In the genomic region with DNA sequence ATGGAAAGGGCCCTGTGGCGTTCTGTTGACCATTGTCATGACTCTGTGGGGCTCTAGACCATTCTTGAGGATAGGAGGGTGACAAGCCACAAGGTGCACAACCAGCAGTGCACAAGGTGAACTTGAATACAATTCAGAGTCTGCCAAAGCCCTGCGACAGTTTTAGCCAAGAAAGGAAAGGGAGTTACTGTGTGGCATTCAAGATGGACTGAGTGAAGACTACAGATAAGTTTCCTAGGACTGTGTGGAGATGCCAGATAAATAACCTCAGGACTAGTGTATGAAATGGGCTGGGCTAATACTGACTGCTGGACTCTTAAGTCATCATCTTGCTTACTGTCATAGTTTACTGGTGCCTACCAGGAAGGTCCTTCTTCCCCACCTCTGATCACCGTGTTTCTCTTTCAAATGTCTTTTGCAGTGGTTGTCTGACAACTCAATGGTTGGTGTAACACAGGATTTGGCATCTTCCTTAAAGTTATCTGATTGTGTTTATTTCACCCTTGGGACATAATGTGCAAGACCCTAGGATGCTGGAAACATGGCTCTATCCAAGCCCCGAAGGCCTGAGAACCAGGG, we compare ENCODE assay signal across 1 cellular context.
TF ChIP-seq lines count a peak whose summit lies in the region.

No MANE protein-coding gene starts in this region.

TF ChIP-seq in K562, 482 proteins besides CTCF, POLR2A, EP300 and RAD21 (continued from another document and continues in another):
- TF ChIP-seq, protein P1, sequence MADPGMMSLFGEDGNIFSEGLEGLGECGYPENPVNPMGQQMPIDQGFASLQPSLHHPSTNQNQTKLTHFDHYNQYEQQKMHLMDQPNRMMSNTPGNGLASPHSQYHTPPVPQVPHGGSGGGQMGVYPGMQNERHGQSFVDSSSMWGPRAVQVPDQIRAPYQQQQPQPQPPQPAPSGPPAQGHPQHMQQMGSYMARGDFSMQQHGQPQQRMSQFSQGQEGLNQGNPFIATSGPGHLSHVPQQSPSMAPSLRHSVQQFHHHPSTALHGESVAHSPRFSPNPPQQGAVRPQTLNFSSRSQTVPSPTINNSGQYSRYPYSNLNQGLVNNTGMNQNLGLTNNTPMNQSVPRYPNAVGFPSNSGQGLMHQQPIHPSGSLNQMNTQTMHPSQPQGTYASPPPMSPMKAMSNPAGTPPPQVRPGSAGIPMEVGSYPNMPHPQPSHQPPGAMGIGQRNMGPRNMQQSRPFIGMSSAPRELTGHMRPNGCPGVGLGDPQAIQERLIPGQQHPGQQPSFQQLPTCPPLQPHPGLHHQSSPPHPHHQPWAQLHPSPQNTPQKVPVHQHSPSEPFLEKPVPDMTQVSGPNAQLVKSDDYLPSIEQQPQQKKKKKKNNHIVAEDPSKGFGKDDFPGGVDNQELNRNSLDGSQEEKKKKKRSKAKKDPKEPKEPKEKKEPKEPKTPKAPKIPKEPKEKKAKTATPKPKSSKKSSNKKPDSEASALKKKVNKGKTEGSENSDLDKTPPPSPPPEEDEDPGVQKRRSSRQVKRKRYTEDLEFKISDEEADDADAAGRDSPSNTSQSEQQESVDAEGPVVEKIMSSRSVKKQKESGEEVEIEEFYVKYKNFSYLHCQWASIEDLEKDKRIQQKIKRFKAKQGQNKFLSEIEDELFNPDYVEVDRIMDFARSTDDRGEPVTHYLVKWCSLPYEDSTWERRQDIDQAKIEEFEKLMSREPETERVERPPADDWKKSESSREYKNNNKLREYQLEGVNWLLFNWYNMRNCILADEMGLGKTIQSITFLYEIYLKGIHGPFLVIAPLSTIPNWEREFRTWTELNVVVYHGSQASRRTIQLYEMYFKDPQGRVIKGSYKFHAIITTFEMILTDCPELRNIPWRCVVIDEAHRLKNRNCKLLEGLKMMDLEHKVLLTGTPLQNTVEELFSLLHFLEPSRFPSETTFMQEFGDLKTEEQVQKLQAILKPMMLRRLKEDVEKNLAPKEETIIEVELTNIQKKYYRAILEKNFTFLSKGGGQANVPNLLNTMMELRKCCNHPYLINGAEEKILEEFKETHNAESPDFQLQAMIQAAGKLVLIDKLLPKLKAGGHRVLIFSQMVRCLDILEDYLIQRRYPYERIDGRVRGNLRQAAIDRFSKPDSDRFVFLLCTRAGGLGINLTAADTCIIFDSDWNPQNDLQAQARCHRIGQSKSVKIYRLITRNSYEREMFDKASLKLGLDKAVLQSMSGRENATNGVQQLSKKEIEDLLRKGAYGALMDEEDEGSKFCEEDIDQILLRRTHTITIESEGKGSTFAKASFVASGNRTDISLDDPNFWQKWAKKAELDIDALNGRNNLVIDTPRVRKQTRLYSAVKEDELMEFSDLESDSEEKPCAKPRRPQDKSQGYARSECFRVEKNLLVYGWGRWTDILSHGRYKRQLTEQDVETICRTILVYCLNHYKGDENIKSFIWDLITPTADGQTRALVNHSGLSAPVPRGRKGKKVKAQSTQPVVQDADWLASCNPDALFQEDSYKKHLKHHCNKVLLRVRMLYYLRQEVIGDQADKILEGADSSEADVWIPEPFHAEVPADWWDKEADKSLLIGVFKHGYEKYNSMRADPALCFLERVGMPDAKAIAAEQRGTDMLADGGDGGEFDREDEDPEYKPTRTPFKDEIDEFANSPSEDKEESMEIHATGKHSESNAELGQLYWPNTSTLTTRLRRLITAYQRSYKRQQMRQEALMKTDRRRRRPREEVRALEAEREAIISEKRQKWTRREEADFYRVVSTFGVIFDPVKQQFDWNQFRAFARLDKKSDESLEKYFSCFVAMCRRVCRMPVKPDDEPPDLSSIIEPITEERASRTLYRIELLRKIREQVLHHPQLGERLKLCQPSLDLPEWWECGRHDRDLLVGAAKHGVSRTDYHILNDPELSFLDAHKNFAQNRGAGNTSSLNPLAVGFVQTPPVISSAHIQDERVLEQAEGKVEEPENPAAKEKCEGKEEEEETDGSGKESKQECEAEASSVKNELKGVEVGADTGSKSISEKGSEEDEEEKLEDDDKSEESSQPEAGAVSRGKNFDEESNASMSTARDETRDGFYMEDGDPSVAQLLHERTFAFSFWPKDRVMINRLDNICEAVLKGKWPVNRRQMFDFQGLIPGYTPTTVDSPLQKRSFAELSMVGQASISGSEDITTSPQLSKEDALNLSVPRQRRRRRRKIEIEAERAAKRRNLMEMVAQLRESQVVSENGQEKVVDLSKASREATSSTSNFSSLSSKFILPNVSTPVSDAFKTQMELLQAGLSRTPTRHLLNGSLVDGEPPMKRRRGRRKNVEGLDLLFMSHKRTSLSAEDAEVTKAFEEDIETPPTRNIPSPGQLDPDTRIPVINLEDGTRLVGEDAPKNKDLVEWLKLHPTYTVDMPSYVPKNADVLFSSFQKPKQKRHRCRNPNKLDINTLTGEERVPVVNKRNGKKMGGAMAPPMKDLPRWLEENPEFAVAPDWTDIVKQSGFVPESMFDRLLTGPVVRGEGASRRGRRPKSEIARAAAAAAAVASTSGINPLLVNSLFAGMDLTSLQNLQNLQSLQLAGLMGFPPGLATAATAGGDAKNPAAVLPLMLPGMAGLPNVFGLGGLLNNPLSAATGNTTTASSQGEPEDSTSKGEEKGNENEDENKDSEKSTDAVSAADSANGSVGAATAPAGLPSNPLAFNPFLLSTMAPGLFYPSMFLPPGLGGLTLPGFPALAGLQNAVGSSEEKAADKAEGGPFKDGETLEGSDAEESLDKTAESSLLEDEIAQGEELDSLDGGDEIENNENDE (IDR thresholded peaks at IDR 0.05; ENCODE audit: low read depth, low read length): no peak
- TF ChIP-seq HMGN3 (IDR thresholded peaks at IDR 0.05; ENCODE audit: borderline replicate concordance, extremely low read depth, insufficient read length, low read depth, low read length): peak; percentile 87
- TF ChIP-seq TEAD4 (IDR thresholded peaks at IDR 0.05; ENCODE audit: low read length): peak; percentile 98
- no peak for TF ChIP-seq TEAD4 (CRISPR knock-in tag; IDR thresholded peaks at IDR 0.05; ENCODE audit: borderline replicate concordance)
- TF ChIP-seq SMARCE1 (IDR thresholded peaks at IDR 0.05): peak; percentile 93
- TF ChIP-seq FOXM1 (IDR thresholded peaks at IDR 0.05; ENCODE audit: low read depth): peak; percentile 92
- no peak for TF ChIP-seq FOXM1 (CRISPR knock-in tag; IDR thresholded peaks at IDR 0.05; ENCODE audit: low read depth)
- no peak for TF ChIP-seq SIN3A (IDR thresholded peaks at IDR 0.05; ENCODE audit: borderline replicate concordance in 2 of 2, control insufficient read depth in 1 of 2, low read depth in 2 of 2, low read length in 2 of 2)
- TF ChIP-seq NFATC3 (IDR thresholded peaks at IDR 0.05): no peak
- no peak for TF ChIP-seq ZNF586 (CRISPR knock-in tag; conservative IDR thresholded peaks at IDR 0.05)
- TF ChIP-seq SPI1 (IDR thresholded peaks at IDR 0.05; ENCODE audit: borderline replicate concordance, low read depth, low read length): no peak
- peak; percentile 64; the same call in 1 of the 2 replicates for TF ChIP-seq ZNF311 (CRISPR knock-in tag; IDR thresholded peaks at IDR 0.05)
- TF ChIP-seq TAF9B (IDR thresholded peaks at IDR 0.05; ENCODE audit: partially characterized antibody): no peak
- no peak for TF ChIP-seq TCFL5 (CRISPR knock-in tag; conservative IDR thresholded peaks at IDR 0.05)
- TF ChIP-seq RBM25 (IDR thresholded peaks at IDR 0.05; ENCODE audit: low read depth, low read length, severe bottlenecking): no peak
- no peak for TF ChIP-seq HNRNPL (IDR thresholded peaks at IDR 0.05; ENCODE audit: low read depth, low read length)
- TF ChIP-seq, protein P2, sequence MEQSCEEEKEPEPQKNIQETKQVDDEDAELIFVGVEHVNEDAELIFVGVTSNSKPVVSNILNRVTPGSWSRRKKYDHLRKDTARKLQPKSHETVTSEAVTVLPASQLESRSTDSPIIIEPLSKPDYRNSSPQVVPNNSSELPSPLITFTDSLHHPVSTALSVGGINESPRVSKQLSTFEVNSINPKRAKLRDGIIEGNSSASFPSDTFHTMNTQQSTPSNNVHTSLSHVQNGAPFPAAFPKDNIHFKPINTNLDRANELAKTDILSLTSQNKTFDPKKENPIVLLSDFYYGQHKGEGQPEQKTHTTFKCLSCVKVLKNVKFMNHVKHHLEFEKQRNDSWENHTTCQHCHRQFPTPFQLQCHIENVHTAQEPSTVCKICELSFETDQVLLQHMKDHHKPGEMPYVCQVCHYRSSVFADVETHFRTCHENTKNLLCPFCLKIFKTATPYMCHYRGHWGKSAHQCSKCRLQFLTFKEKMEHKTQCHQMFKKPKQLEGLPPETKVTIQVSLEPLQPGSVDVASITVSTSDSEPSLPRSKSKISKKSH (CRISPR knock-in tag; IDR thresholded peaks at IDR 0.05): no peak
- no peak for TF ChIP-seq PTTG1 (tag; IDR thresholded peaks at IDR 0.05; ENCODE audit: low read depth)
- no peak for TF ChIP-seq BMI1 (IDR thresholded peaks at IDR 0.05; ENCODE audit: low read length)
- TF ChIP-seq ZNF140 (CRISPR knock-in tag; IDR thresholded peaks at IDR 0.05): no peak
- 0 out of 2 replicates have a peak, but pooled peaks have one; percentile 56 for TF ChIP-seq ELF4 (CRISPR knock-in tag; IDR thresholded peaks at IDR 0.05)
- TF ChIP-seq RBM17 (IDR thresholded peaks at IDR 0.05; ENCODE audit: borderline replicate concordance, low read depth, low read length): no peak
- TF ChIP-seq, protein P3, sequence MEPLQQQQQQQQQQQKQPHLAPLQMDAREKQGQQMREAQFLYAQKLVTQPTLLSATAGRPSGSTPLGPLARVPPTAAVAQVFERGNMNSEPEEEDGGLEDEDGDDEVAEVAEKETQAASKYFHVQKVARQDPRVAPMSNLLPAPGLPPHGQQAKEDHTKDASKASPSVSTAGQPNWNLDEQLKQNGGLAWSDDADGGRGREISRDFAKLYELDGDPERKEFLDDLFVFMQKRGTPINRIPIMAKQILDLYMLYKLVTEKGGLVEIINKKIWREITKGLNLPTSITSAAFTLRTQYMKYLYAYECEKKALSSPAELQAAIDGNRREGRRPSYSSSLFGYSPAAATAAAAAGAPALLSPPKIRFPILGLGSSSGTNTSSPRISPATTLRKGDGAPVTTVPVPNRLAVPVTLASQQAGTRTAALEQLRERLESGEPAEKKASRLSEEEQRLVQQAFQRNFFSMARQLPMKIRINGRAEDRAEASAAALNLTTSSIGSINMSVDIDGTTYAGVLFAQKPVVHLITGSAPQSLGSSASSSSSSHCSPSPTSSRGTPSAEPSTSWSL (CRISPR knock-in tag; IDR thresholded peaks at IDR 0.05; ENCODE audit: borderline replicate concordance): no peak
- no peak for TF ChIP-seq HDAC8 (tag; IDR thresholded peaks at IDR 0.05)
- TF ChIP-seq, protein P4, sequence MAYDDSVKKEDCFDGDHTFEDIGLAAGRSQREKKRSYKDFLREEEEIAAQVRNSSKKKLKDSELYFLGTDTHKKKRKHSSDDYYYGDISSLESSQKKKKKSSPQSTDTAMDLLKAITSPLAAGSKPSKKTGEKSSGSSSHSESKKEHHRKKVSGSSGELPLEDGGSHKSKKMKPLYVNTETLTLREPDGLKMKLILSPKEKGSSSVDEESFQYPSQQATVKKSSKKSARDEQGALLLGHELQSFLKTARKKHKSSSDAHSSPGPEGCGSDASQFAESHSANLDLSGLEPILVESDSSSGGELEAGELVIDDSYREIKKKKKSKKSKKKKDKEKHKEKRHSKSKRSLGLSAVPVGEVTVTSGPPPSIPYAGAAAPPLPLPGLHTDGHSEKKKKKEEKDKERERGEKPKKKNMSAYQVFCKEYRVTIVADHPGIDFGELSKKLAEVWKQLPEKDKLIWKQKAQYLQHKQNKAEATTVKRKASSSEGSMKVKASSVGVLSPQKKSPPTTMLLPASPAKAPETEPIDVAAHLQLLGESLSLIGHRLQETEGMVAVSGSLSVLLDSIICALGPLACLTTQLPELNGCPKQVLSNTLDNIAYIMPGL (CRISPR knock-in tag; IDR thresholded peaks at IDR 0.05): no peak
- no peak for TF ChIP-seq SIN3B (IDR thresholded peaks at IDR 0.05; ENCODE audit: low read depth)
- TF ChIP-seq ILK (tag; IDR thresholded peaks at IDR 0.05; ENCODE audit: borderline replicate concordance, low read depth): no peak
- TF ChIP-seq FOXJ2 (tag; IDR thresholded peaks at IDR 0.05): no peak
- peak; percentile 88 to 94 for TF ChIP-seq TRIM24 (IDR thresholded peaks at IDR 0.05)
- TF ChIP-seq PHF20 (IDR thresholded peaks at IDR 0.05; ENCODE audit: partially characterized antibody): no peak
- TF ChIP-seq RFX1 (IDR thresholded peaks at IDR 0.05): no peak
- peak; percentile 63 for TF ChIP-seq FOSL1 (tag; conservative IDR thresholded peaks at IDR 0.05)
- no peak for TF ChIP-seq MCM3 (IDR thresholded peaks at IDR 0.05)
- TF ChIP-seq, protein P5, sequence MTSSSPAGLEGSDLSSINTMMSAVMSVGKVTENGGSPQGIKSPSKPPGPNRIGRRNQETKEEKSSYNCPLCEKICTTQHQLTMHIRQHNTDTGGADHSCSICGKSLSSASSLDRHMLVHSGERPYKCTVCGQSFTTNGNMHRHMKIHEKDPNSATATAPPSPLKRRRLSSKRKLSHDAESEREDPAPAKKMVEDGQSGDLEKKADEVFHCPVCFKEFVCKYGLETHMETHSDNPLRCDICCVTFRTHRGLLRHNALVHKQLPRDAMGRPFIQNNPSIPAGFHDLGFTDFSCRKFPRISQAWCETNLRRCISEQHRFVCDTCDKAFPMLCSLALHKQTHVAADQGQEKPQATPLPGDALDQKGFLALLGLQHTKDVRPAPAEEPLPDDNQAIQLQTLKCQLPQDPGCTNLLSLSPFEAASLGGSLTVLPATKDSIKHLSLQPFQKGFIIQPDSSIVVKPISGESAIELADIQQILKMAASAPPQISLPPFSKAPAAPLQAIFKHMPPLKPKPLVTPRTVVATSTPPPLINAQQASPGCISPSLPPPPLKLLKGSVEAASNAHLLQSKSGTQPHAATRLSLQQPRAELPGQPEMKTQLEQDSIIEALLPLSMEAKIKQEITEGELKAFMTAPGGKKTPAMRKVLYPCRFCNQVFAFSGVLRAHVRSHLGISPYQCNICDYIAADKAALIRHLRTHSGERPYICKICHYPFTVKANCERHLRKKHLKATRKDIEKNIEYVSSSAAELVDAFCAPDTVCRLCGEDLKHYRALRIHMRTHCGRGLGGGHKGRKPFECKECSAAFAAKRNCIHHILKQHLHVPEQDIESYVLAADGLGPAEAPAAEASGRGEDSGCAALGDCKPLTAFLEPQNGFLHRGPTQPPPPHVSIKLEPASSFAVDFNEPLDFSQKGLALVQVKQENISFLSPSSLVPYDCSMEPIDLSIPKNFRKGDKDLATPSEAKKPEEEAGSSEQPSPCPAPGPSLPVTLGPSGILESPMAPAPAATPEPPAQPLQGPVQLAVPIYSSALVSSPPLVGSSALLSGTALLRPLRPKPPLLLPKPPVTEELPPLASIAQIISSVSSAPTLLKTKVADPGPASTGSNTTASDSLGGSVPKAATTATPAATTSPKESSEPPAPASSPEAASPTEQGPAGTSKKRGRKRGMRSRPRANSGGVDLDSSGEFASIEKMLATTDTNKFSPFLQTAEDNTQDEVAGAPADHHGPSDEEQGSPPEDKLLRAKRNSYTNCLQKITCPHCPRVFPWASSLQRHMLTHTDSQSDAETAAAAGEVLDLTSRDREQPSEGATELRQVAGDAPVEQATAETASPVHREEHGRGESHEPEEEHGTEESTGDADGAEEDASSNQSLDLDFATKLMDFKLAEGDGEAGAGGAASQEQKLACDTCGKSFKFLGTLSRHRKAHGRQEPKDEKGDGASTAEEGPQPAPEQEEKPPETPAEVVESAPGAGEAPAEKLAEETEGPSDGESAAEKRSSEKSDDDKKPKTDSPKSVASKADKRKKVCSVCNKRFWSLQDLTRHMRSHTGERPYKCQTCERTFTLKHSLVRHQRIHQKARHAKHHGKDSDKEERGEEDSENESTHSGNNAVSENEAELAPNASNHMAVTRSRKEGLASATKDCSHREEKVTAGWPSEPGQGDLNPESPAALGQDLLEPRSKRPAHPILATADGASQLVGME (CRISPR knock-in tag; IDR thresholded peaks at IDR 0.05): 0 out of 2 replicates have a peak, but pooled peaks have one; percentile 59
- no peak for TF ChIP-seq SRSF9 (IDR thresholded peaks at IDR 0.05; ENCODE audit: borderline replicate concordance, low read depth, low read length)
- TF ChIP-seq TAL1 (IDR thresholded peaks at IDR 0.05): peak; percentile 98
